In genomic region chr11:102451693-102452460, GRCh38 we compare ENCODE assay signal across 8 cellular contexts. TPM values are rescaled to one million over a fixed set of nuclear protein-coding genes. Genes with fewer than 3 reads are reported as not detected.
DNase-seq lines count a peak whose midpoint lies in the region; TF ChIP-seq lines count a peak whose summit lies in the region.

No MANE protein-coding gene starts in this region.

- WGBS in GM23248 (ENCODE audit: low coverage in 1 of 2, low lambda C conversion rate in 2 of 2, missing lambda C conversion rate in 2 of 2), 2 experiments = 1% methylated on average over 46 to 55 of the region's 55 CpGs
- WGBS in adipose tissue, 3 donors = 0 to 1% (median 0%) methylated on average over 55 of the region's 55 CpGs

- in situ Hi-C loops in GM23248 (cut with MboI) = no loop called here

- peaks cover 49% of the 10 kb centered on the region for H3K79me2 ChIP-seq in GM23248 (ENCODE audit: insufficient read depth)
- peaks cover 56% of the 10 kb centered on the region for H3K79me2 ChIP-seq in SU-DHL-6 (ENCODE audit: insufficient read depth, low read length)

- H3K4me3 ChIP-seq in GM23248 (peak overlapping the region; percentile 85), SU-DHL-6 (ENCODE audit: insufficient read depth, low read length, poor library complexity, severe bottlenecking) (peak overlapping the region; percentile 91), retinal pigment epithelial cell (ENCODE audit: low read length) (peak overlapping the region; percentile 73)

- H3K4me1 ChIP-seq in GM23248 (ENCODE audit: insufficient read depth) = peaks cover 22% of the 10 kb centered on the region

- DNase-seq in GDM1 (lab: John Stamatoyannopoulos, UW) (peak; percentile 56), GM23248 (peak; percentile 77), LHCN-M2 (ENCODE audit: low read depth) (peak; percentile 72), hepatic stellate cell (ENCODE audit: low spot score) (peak; percentile 43), retinal pigment epithelial cell (ENCODE audit: low read depth) (no peak), T1000 (lab: John Stamatoyannopoulos, UW) (no peak)

- no peaks in the 10 kb centered on the region for H3K9me3 ChIP-seq in GM23248 (ENCODE audit: low read depth)
- H3K9me3 ChIP-seq in SU-DHL-6 (ENCODE audit: insufficient read depth, low read length) = no peaks in the 10 kb centered on the region

- H3F3A ChIP-seq in GM23248 (ENCODE audit: insufficient read depth) (peaks cover 20% of the 10 kb centered on the region), SU-DHL-6 (ENCODE audit: insufficient read depth) (peaks cover 19% of the 10 kb centered on the region)

- H2AFZ ChIP-seq in GM23248 (peak overlapping the region; percentile 96), SU-DHL-6 (ENCODE audit: low read depth, low read length, severe bottlenecking) (no peak overlapping the region)

- H3K36me3 ChIP-seq in GM23248 (ENCODE audit: low read depth) (0 out of 2 replicates have a peak, but pooled peaks cover 5% of the 10 kb centered on the region), SU-DHL-6 (ENCODE audit: low read length) (peaks cover 19% of the 10 kb centered on the region)

- H3K4me2 ChIP-seq in GM23248 (ENCODE audit: unreplicated experiment) (peak overlapping the region; percentile 93), SU-DHL-6 (ENCODE audit: low read depth, low read length, poor library complexity, severe bottlenecking) (peak overlapping the region; percentile 85)

- TF ChIP-seq CTCF in SU-DHL-6 (IDR thresholded peaks at IDR 0.05; ENCODE audit: insufficient read depth, low read length, poor library complexity, severe bottlenecking) = no peak
- TF ChIP-seq CTCF in retinal pigment epithelial cell (conservative IDR thresholded peaks at IDR 0.05; ENCODE audit: low read depth, low read length) = peak; percentile 17

- peak overlapping the region; percentile 63 for H3K27ac ChIP-seq in GM23248
- peak overlapping the region; percentile 77 for H3K27ac ChIP-seq in SU-DHL-6 (ENCODE audit: low read depth, low read length)
- H3K27ac ChIP-seq in adipose tissue (ENCODE audit: low read depth, low read length) = peak overlapping the region; percentile 51

- H3K9ac ChIP-seq in GM23248 (peak overlapping the region; percentile 86), SU-DHL-6 (ENCODE audit: low read length) (peak overlapping the region; percentile 94)

- H3K9me2 ChIP-seq in GM23248 (ENCODE audit: insufficient read depth) (no peaks in the 10 kb centered on the region), SU-DHL-6 (replicated peaks; ENCODE audit: insufficient read depth, low read length) (no peaks in the 10 kb centered on the region)

- H3K27me3 ChIP-seq in GM23248 (replicated peaks; ENCODE audit: insufficient read depth) = no peaks in the 10 kb centered on the region
- H3K27me3 ChIP-seq in SU-DHL-6 (ENCODE audit: low read length) = no peaks in the 10 kb centered on the region

- H4K20me1 ChIP-seq in GM23248 (ENCODE audit: insufficient read depth) = no peaks in the 10 kb centered on the region
- H4K20me1 ChIP-seq in SU-DHL-6 (ENCODE audit: low read depth, low read length) = peaks cover 22% of the 10 kb centered on the region; the same call in 1 of the 2 replicates

RNA-seq across cellular contexts. Expression of gene TMEM123, which starts 0.7 kb away (rescaled TPM):
- 93.1 and 106 TPM in 2 replicates for total RNA-seq in GM23248 (2014; rRNA removed; shearing (Covaris generic))
- polyA plus RNA-seq in GM23248 (2016; fragmentation: Nextera tagmentation; extraction: Ambion mirVana) (113 and 122 TPM in 2 replicates), adipose tissue (10 to 100 TPM; 32.5 to 43.7 (median 33.1) TPM)
- total RNA-seq in LHCN-M2 (2014; rRNA removed) = 132 and 149 TPM in 2 replicates
- polyA plus RNA-seq in LHCN-M2 (2012) = 66.7 TPM

Comparison
In these comparisons a context has a peak if more than half of its experiments do, and no peak if none do; other contexts are left out.
1. DNase-seq: peak in GDM1 (single experiment), GM23248 (single experiment), LHCN-M2 (single experiment) and hepatic stellate cell (single experiment); none in retinal pigment epithelial cell (single experiment) and T1000 (single experiment).
2. Peak in every context shown above with its lines, with median percentiles within 50 percentile points of each other: H3K27ac ChIP-seq and H3K4me3 ChIP-seq.